Comparison of ENCODE assay signal across 12 cellular contexts in genomic region chr22:20245577-20246367, GRCh38. TPM values are rescaled to one million over a fixed set of nuclear protein-coding genes. Genes with fewer than 3 reads are reported as not detected.
DNase-seq lines count a peak whose midpoint lies in the region; ATAC-seq and TF ChIP-seq lines count a peak whose summit lies in the region.
"Had no signal": no experiment of that assay in that cellular context is flagged by ENCODE, and none has a peak within 500 bp of the region (broad histone marks: within the 10 kb centered on the region; RNA-seq: fewer than 3 reads in every experiment).

No MANE protein-coding gene starts in this region.

- H3K9me3 ChIP-seq in BE2C (no peaks in the 10 kb centered on the region), mammary epithelial cell (replicated peaks; ENCODE audit: insufficient read depth, low read length) (no peaks in the 10 kb centered on the region)
- H3K9me3 ChIP-seq: left ventricle myocardium inferior had no signal

- H3K4me1 Mint-ChIP-seq in activated naive CD4-positive, alpha-beta T cell treated with anti-CD3 and anti-CD28 coated beads, Interleukin-2, amount 10 ng/mL, durations not matched to agents 7 days and 5 days, result peaks cover 41% of the 10 kb centered on the region
- H3K4me1 Mint-ChIP-seq in activated CD8-positive, alpha-beta T cell treated with anti-CD3 and anti-CD28 coated beads, Interleukin-2, amount 10 ng/mL, durations not matched to agents 7 days and 5 days (ENCODE audit: low read depth), result peaks cover 45% of the 10 kb centered on the region
- peaks cover 29 to 42% of the 10 kb centered on the region in 2 donors for H3K4me1 Mint-ChIP-seq in immature natural killer cell
- H3K4me1 Mint-ChIP-seq in stimulated activated naive CD8-positive, alpha-beta T cell treated with anti-CD3 and anti-CD28 coated beads, Interleukin-15, amount 100 ng/mL, for 72 hours, result peaks cover 52% of the 10 kb centered on the region

- no peak for TF ChIP-seq CTCF in BE2C (IDR thresholded peaks at IDR 0.05; ENCODE audit: low read depth, low read length)
- no peak for TF ChIP-seq CTCF in mammary epithelial cell (conservative IDR thresholded peaks at IDR 0.05 in 1 of 2, IDR thresholded peaks at IDR 0.05 in 1 of 2; ENCODE audit: extremely low read depth in 1 of 2, insufficient read depth in 1 of 2, low read depth in 1 of 2, low read length in 2 of 2)

- H3K36me3 ChIP-seq in BE2C, result no peaks in the 10 kb centered on the region; the same call in 1 of the 2 replicates
- no peaks in the 10 kb centered on the region for H3K36me3 ChIP-seq in mammary epithelial cell (ENCODE audit: insufficient read depth, low read length)
- H3K36me3 ChIP-seq: left ventricle myocardium inferior had no signal

- peaks cover 2% of the 10 kb centered on the region for H3K36me3 Mint-ChIP-seq in activated naive CD4-positive, alpha-beta T cell treated with anti-CD3 and anti-CD28 coated beads, Interleukin-2, amount 10 ng/mL, durations not matched to agents 7 days and 5 days
- H3K36me3 Mint-ChIP-seq in activated CD8-positive, alpha-beta T cell treated with anti-CD3 and anti-CD28 coated beads, Interleukin-2, amount 10 ng/mL, durations not matched to agents 7 days and 5 days (ENCODE audit: low read depth), result no peaks in the 10 kb centered on the region
- no peaks in the 10 kb centered on the region for H3K36me3 Mint-ChIP-seq in immature natural killer cell

- no peaks in the 10 kb centered on the region for H3K27me3 ChIP-seq in BE2C
- H3K27me3 ChIP-seq in mammary epithelial cell (ENCODE audit: insufficient read depth, low read length), result no peaks in the 10 kb centered on the region

- in situ Hi-C loops in mammary epithelial cell (cut with MboI; ENCODE audit: low sequenced_read_pairs in 2 of 2), result no loop called here

- H3K9me3 Mint-ChIP-seq in activated naive CD4-positive, alpha-beta T cell treated with anti-CD3 and anti-CD28 coated beads, Interleukin-2, amount 10 ng/mL, durations not matched to agents 7 days and 5 days, result no peaks in the 10 kb centered on the region
- no peaks in the 10 kb centered on the region for H3K9me3 Mint-ChIP-seq in activated CD8-positive, alpha-beta T cell treated with anti-CD3 and anti-CD28 coated beads, Interleukin-2, amount 10 ng/mL, durations not matched to agents 7 days and 5 days (ENCODE audit: insufficient read depth)
- no peaks in the 10 kb centered on the region for H3K9me3 Mint-ChIP-seq in immature natural killer cell
- no peaks in the 10 kb centered on the region for H3K9me3 Mint-ChIP-seq in stimulated activated naive CD8-positive, alpha-beta T cell treated with anti-CD3 and anti-CD28 coated beads, Interleukin-15, amount 100 ng/mL, for 72 hours

- CTCF ChIA-PET in activated naive CD4-positive, alpha-beta T cell treated with anti-CD3 and anti-CD28 coated beads, Interleukin-2, amount 10 ng/mL, durations not matched to agents 7 days and 5 days (lab: Charles Lee), result no interaction called here
- CTCF ChIA-PET in activated CD8-positive, alpha-beta T cell treated with anti-CD3 and anti-CD28 coated beads, Interleukin-2, amount 10 ng/mL, durations not matched to agents 7 days and 5 days (lab: Charles Lee), result no interaction called here
- CTCF ChIA-PET in mammary epithelial cell (lab: Charles Lee; ENCODE audit: low non-redundant PET), result no interaction called here

- intact Hi-C loops in mammary epithelial cell (cut with micrococcal nuclease), result no loop called here

- no peak for DNase-seq in activated naive CD4-positive, alpha-beta T cell treated with anti-CD3 and anti-CD28 coated beads, Interleukin-2, amount 10 ng/mL, durations not matched to agents 7 days and 5 days
- no peak for DNase-seq in activated naive CD4-positive, alpha-beta T cell (lab: John Stamatoyannopoulos, UW)
- no peak for DNase-seq in activated CD8-positive, alpha-beta T cell treated with anti-CD3 and anti-CD28 coated beads, Interleukin-2, amount 10 ng/mL, durations not matched to agents 7 days and 5 days
- DNase-seq in immature natural killer cell (no peak), BE2C (no peak), mammary epithelial cell (no peak)
- DNase-seq in stimulated activated naive CD8-positive, alpha-beta T cell treated with anti-CD3 and anti-CD28 coated beads, Interleukin-15, amount 100 ng/mL, for 72 hours, result no peak
- DNase-seq: aorta, left ventricle myocardium inferior, NCI-H2081 treated with DMSO at 0.1 percent for 48 hours, SW 1271 had no signal

- H3K27ac ChIP-seq in mammary epithelial cell (ENCODE audit: insufficient read depth, low read depth, low read length), result no peak overlapping the region
- H3K27ac ChIP-seq: left ventricle myocardium inferior had no signal

- H3K4me3 Mint-ChIP-seq in activated naive CD4-positive, alpha-beta T cell treated with anti-CD3 and anti-CD28 coated beads, Interleukin-2, amount 10 ng/mL, durations not matched to agents 7 days and 5 days, result no peak overlapping the region
- H3K4me3 Mint-ChIP-seq in activated CD8-positive, alpha-beta T cell treated with anti-CD3 and anti-CD28 coated beads, Interleukin-2, amount 10 ng/mL, durations not matched to agents 7 days and 5 days, result peak overlapping the region; percentile 36
- peak overlapping the region; percentile 65 to 82 (median 72) for H3K4me3 Mint-ChIP-seq in immature natural killer cell
- peak overlapping the region; percentile 63 to 64 for H3K4me3 Mint-ChIP-seq in stimulated activated naive CD8-positive, alpha-beta T cell treated with anti-CD3 and anti-CD28 coated beads, Interleukin-15, amount 100 ng/mL, for 72 hours

- 98% methylated on average over 10 of the region's 14 CpGs for WGBS in mammary epithelial cell (ENCODE audit: low coverage, missing lambda C conversion rate)

- no peak overlapping the region for H3K4me2 ChIP-seq in mammary epithelial cell (ENCODE audit: insufficient read depth, low read depth, low read length)

- ATAC-seq in activated CD8-positive, alpha-beta T cell treated with anti-CD3 and anti-CD28 coated beads, Interleukin-2, amount 10 ng/mL, durations not matched to agents 7 days and 5 days, result no peak
- no peak for ATAC-seq in stimulated activated naive CD8-positive, alpha-beta T cell treated with anti-CD3 and anti-CD28 coated beads, Interleukin-15, amount 100 ng/mL, for 72 hours
- ATAC-seq in GM18502 (IDR thresholded peaks at IDR 0.05; ENCODE audit: poor library complexity, unreplicated experiment), result no peak

- BruUV-seq in mammary epithelial cell (replicated peaks; lab: Mats Ljungman, UMichigan), result no TSS peak

- dilution Hi-C loops in mammary epithelial cell (cut with HindIII; ENCODE audit: low sequenced_read_pairs), result no loop called here

- POLR2A ChIA-PET in activated CD8-positive, alpha-beta T cell treated with anti-CD3 and anti-CD28 coated beads, Interleukin-2, amount 10 ng/mL, durations not matched to agents 7 days and 5 days (lab: Charles Lee), result no interaction called here

- H3K4me3 ChIP-seq in BE2C (ENCODE audit: low read depth, low read length) (no peak overlapping the region), mammary epithelial cell (replicated peaks in 1 of 3; ENCODE audit: insufficient read depth in 1 of 3, low read depth in 2 of 3, low read length in 3 of 3) (no peak overlapping the region)
- H3K4me3 ChIP-seq: left ventricle myocardium inferior had no signal

- no peak overlapping the region for H2AFZ ChIP-seq in mammary epithelial cell (ENCODE audit: low read depth, low read length)

- H3K79me2 ChIP-seq in mammary epithelial cell (ENCODE audit: insufficient read depth, low read length), result peaks cover 3% of the 10 kb centered on the region

- H4K20me1 ChIP-seq in mammary epithelial cell (ENCODE audit: insufficient read depth, low read length), result no peaks in the 10 kb centered on the region

- H3K4me1 ChIP-seq in BE2C, result peaks cover 61% of the 10 kb centered on the region
- peaks cover 16% of the 10 kb centered on the region for H3K4me1 ChIP-seq in mammary epithelial cell (ENCODE audit: insufficient read depth, low read length)

- no peak overlapping the region for H3K9ac ChIP-seq in mammary epithelial cell (ENCODE audit: insufficient read depth, low read length)

- H3K27me3 Mint-ChIP-seq in activated naive CD4-positive, alpha-beta T cell treated with anti-CD3 and anti-CD28 coated beads, Interleukin-2, amount 10 ng/mL, durations not matched to agents 7 days and 5 days, result no peaks in the 10 kb centered on the region
- no peaks in the 10 kb centered on the region for H3K27me3 Mint-ChIP-seq in activated CD8-positive, alpha-beta T cell treated with anti-CD3 and anti-CD28 coated beads, Interleukin-2, amount 10 ng/mL, durations not matched to agents 7 days and 5 days (ENCODE audit: low read depth)
- peaks cover 6 to 11% (median 8%) of the 10 kb centered on the region in 3 donors for H3K27me3 Mint-ChIP-seq in immature natural killer cell (ENCODE audit: low read depth in 3 of 3)
- no peaks in the 10 kb centered on the region for H3K27me3 Mint-ChIP-seq in stimulated activated naive CD8-positive, alpha-beta T cell treated with anti-CD3 and anti-CD28 coated beads, Interleukin-15, amount 100 ng/mL, for 72 hours

- peak overlapping the region; percentile 85 for H3K27ac Mint-ChIP-seq in activated naive CD4-positive, alpha-beta T cell treated with anti-CD3 and anti-CD28 coated beads, Interleukin-2, amount 10 ng/mL, durations not matched to agents 7 days and 5 days
- peak overlapping the region; percentile 97 for H3K27ac Mint-ChIP-seq in activated CD8-positive, alpha-beta T cell treated with anti-CD3 and anti-CD28 coated beads, Interleukin-2, amount 10 ng/mL, durations not matched to agents 7 days and 5 days
- peak overlapping the region; percentile 90 to 95 (median 94) for H3K27ac Mint-ChIP-seq in immature natural killer cell
- peak overlapping the region; percentile 96 for H3K27ac Mint-ChIP-seq in stimulated activated naive CD8-positive, alpha-beta T cell treated with anti-CD3 and anti-CD28 coated beads, Interleukin-15, amount 100 ng/mL, for 72 hours

RNA-seq across cellular contexts. Expression of gene RTN4R, which starts 22.3 kb away (rescaled TPM):
- total RNA-seq in activated CD8-positive, alpha-beta T cell treated with anti-CD3 and anti-CD28 coated beads, Interleukin-2, amount 10 ng/mL, durations not matched to agents 7 days and 5 days, result 1 to 10 TPM; 3.7 to 3.8 TPM
- polyA plus RNA-seq in immature natural killer cell (1 to 10 TPM; 1.1 to 3.9 (median 2.2) TPM), mammary epithelial cell (10.5 TPM)
- 68.7 TPM for polyA plus RNA-seq in BE2C (2012; ENCODE audit: insufficient read depth, insufficient read length, low read depth)
- 10 to 100 TPM in 1 of 2 donors, 1 to 10 TPM in 1; 3.8 to 10.5 TPM for total RNA-seq in mammary epithelial cell
- 2.4 TPM for polyA minus RNA-seq in mammary epithelial cell
